Comparison of ENCODE assay signal across 1 cellular context in genomic region chr2:65820454-65820853, GRCh38.
TF ChIP-seq lines count a peak whose summit lies in the region.

No MANE protein-coding gene starts in this region.

TF ChIP-seq in K562, 482 proteins besides CTCF, POLR2A, EP300 and RAD21 (continued from another document and continues in another):
- TF ChIP-seq TRIM28 (IDR thresholded peaks at IDR 0.05) (peak; percentile 38; the same call in 1 of the 2 replicates), SMAD1 (IDR thresholded peaks at IDR 0.05; ENCODE audit: low read depth, low read length, partially characterized antibody) (no peak), TEAD4 (IDR thresholded peaks at IDR 0.05; ENCODE audit: low read length) (peak; percentile 70), TEAD4 (CRISPR knock-in tag; IDR thresholded peaks at IDR 0.05; ENCODE audit: borderline replicate concordance) (no peak), STAT6 (CRISPR knock-in tag; IDR thresholded peaks at IDR 0.05) (no peak), LEF1 (IDR thresholded peaks at IDR 0.05) (peak; percentile 58; the same call in 1 of the 2 replicates), E2F5 (CRISPR knock-in tag; IDR thresholded peaks at IDR 0.05) (no peak), BRD9 (IDR thresholded peaks at IDR 0.05; ENCODE audit: low read depth, partially characterized antibody) (peak; percentile 40), NR2C1 (IDR thresholded peaks at IDR 0.05) (no peak), NR2C1 (tag; IDR thresholded peaks at IDR 0.05) (no peak), ZBTB2 (IDR thresholded peaks at IDR 0.05) (peak; percentile 75; the same call in 1 of the 2 replicates), NCOA2 (IDR thresholded peaks at IDR 0.05; ENCODE audit: partially characterized antibody in 2 of 2) (no peak), GATAD2A (IDR thresholded peaks at IDR 0.05) (peak; percentile 63; the same call in 1 of the 2 replicates), CTBP1 (IDR thresholded peaks at IDR 0.05; ENCODE audit: borderline replicate concordance) (peak; percentile 90), MGA (IDR thresholded peaks at IDR 0.05) (no peak), EHMT2 (IDR thresholded peaks at IDR 0.05) (peak; percentile 60; the same call in 1 of the 2 replicates), CBFA2T3 (IDR thresholded peaks at IDR 0.05) (peak; percentile 88), SETDB1 (IDR thresholded peaks at IDR 0.05; ENCODE audit: low read length) (no peak), TBL1XR1 (IDR thresholded peaks at IDR 0.05; ENCODE audit: low read length in 2 of 2) (peak in 1 of 2 experiments; percentile 79; a peak in 1 of 4 replicates), BRD4 (IDR thresholded peaks at IDR 0.05) (no peak), KDM1A (IDR thresholded peaks at IDR 0.05) (peak; percentile 52 to 68), TBP (optimal IDR thresholded peaks at IDR 0.05; ENCODE audit: low read depth, low read length) (peak; percentile 24), CXXC5 (CRISPR knock-in tag; IDR thresholded peaks at IDR 0.05) (peak; percentile 51), SMARCC2 (IDR thresholded peaks at IDR 0.05; ENCODE audit: low read depth) (peak; percentile 48; the same call in 1 of the 2 replicates), MTF1 (CRISPR knock-in tag; IDR thresholded peaks at IDR 0.05; ENCODE audit: borderline replicate concordance) (no peak), JUND (IDR thresholded peaks at IDR 0.05; ENCODE audit: borderline replicate concordance, low read depth, low read length) (peak; percentile 52), JUND (tag; IDR thresholded peaks at IDR 0.05; ENCODE audit: borderline replicate concordance, low read depth, low read length) (peak; percentile 40; the same call in 1 of the 3 replicates), CREB3L1 (IDR thresholded peaks at IDR 0.05; ENCODE audit: borderline replicate concordance, low read depth) (0 out of 2 replicates have a peak, but pooled peaks have one; percentile 7), ZNF282 (CRISPR knock-in tag; IDR thresholded peaks at IDR 0.05) (no peak), MAZ (CRISPR knock-in tag; conservative IDR thresholded peaks at IDR 0.05 in 1 of 2, IDR thresholded peaks at IDR 0.05 in 1 of 2) (no peak), HNRNPLL (IDR thresholded peaks at IDR 0.05; ENCODE audit: low read depth, low read length, poor library complexity, severe bottlenecking) (peak; percentile 81), NFE2 (IDR thresholded peaks at IDR 0.05; ENCODE audit: low read depth) (peak; percentile 49; the same call in 1 of the 2 replicates), EP400 (IDR thresholded peaks at IDR 0.05) (peak; percentile 15; the same call in 1 of the 2 replicates), TCF3 (CRISPR knock-in tag; IDR thresholded peaks at IDR 0.05) (peak; percentile 76), ZNF165 (CRISPR knock-in tag; IDR thresholded peaks at IDR 0.05; ENCODE audit: borderline replicate concordance) (no peak), SMAD4 (CRISPR knock-in tag; conservative IDR thresholded peaks at IDR 0.05) (peak; percentile 44), SMARCE1 (IDR thresholded peaks at IDR 0.05) (peak; percentile 72)
- TF ChIP-seq, protein P1, sequence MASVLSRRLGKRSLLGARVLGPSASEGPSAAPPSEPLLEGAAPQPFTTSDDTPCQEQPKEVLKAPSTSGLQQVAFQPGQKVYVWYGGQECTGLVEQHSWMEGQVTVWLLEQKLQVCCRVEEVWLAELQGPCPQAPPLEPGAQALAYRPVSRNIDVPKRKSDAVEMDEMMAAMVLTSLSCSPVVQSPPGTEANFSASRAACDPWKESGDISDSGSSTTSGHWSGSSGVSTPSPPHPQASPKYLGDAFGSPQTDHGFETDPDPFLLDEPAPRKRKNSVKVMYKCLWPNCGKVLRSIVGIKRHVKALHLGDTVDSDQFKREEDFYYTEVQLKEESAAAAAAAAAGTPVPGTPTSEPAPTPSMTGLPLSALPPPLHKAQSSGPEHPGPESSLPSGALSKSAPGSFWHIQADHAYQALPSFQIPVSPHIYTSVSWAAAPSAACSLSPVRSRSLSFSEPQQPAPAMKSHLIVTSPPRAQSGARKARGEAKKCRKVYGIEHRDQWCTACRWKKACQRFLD (CRISPR knock-in tag; IDR thresholded peaks at IDR 0.05): 0 out of 2 replicates have a peak, but pooled peaks have one; percentile 20
- TF ChIP-seq, protein P2, sequence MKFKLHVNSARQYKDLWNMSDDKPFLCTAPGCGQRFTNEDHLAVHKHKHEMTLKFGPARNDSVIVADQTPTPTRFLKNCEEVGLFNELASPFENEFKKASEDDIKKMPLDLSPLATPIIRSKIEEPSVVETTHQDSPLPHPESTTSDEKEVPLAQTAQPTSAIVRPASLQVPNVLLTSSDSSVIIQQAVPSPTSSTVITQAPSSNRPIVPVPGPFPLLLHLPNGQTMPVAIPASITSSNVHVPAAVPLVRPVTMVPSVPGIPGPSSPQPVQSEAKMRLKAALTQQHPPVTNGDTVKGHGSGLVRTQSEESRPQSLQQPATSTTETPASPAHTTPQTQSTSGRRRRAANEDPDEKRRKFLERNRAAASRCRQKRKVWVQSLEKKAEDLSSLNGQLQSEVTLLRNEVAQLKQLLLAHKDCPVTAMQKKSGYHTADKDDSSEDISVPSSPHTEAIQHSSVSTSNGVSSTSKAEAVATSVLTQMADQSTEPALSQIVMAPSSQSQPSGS (CRISPR knock-in tag; IDR thresholded peaks at IDR 0.05): no peak
- TF ChIP-seq, protein P3, sequence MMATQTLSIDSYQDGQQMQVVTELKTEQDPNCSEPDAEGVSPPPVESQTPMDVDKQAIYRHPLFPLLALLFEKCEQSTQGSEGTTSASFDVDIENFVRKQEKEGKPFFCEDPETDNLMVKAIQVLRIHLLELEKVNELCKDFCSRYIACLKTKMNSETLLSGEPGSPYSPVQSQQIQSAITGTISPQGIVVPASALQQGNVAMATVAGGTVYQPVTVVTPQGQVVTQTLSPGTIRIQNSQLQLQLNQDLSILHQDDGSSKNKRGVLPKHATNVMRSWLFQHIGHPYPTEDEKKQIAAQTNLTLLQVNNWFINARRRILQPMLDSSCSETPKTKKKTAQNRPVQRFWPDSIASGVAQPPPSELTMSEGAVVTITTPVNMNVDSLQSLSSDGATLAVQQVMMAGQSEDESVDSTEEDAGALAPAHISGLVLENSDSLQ (IDR thresholded peaks at IDR 0.05): peak; percentile 50
